2 cellular contexts compared by ENCODE assay signal in genomic region chr16:65120811-65121721, GRCh38.
A peak's percentile ranks its signal among the peaks of the same experiment; 100 is the strongest.
TF ChIP-seq lines count a peak whose summit lies in the region.

No MANE protein-coding gene starts in this region.

TF ChIP-seq in HEK293, 187 proteins besides CTCF, POLR2A, EP300 and RAD21 (continued from another document):
- TF ChIP-seq MEIS1 (CRISPR knock-in tag; IDR thresholded peaks at IDR 0.05; ENCODE audit: borderline replicate concordance) (no peak), EGR2 (tag by site-specific recombination; IDR thresholded peaks at IDR 0.05; ENCODE audit: low read depth) (no peak), ZNF223 (tag by site-specific recombination; IDR thresholded peaks at IDR 0.05) (no peak), ZNF404 (tag by site-specific recombination; IDR thresholded peaks at IDR 0.05) (no peak), KLF9 (tag by site-specific recombination; IDR thresholded peaks at IDR 0.05; ENCODE audit: low read depth) (no peak), ZNF148 (tag by site-specific recombination; IDR thresholded peaks at IDR 0.05; ENCODE audit: borderline replicate concordance) (no peak), ZNF621 (tag by site-specific recombination; IDR thresholded peaks at IDR 0.05) (no peak), PRDM6 (tag by site-specific recombination; IDR thresholded peaks at IDR 0.05) (no peak), ZNF544 (tag by site-specific recombination; IDR thresholded peaks at IDR 0.05) (no peak), ZNF416 (tag by site-specific recombination; IDR thresholded peaks at IDR 0.05) (no peak)

TF ChIP-seq in HepG2, 621 proteins besides CTCF, POLR2A, EP300 and RAD21 (continued from another document):
- TF ChIP-seq FOXO4 (CRISPR knock-in tag; conservative IDR thresholded peaks at IDR 0.05) (0 out of 2 replicates have a peak, but pooled peaks have one; percentile 19), ZNF577 (CRISPR knock-in tag; IDR thresholded peaks at IDR 0.05; ENCODE audit: borderline replicate concordance, low read depth) (no peak)
